Comparison of ENCODE assay signal across 1 cellular context in the genomic region with DNA sequence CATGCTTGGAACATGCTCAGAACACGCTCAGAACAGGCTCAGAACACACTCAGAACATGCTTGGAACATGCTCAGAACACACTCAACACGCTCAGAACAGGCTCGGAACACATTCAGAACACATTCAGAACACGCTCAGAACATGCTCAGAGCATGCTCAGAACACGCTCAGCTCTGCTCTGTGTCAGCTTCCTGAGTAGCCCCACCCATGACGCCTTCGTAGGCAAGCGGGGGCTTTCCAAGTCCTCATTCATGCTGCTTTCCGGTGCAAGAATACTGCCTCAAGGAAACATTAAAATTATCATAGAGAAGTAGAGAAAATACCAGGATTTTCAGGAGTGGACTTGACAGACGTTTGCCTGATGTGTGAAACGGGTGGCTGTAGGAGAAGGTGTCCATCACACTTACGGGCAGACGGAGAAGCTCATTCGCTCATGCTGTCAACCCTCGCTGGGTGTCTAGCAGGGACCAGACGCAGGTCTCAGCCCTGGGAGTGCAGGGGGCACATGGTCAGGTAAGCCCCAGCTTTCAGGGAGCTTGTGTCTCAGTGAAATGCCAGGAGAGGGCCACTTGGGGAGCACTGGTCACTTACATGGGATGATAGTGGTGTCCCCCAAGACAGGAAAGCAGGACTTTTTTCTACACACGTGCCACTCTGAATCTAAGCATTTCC.
TF ChIP-seq lines count a peak whose summit lies in the region.

No MANE protein-coding gene starts in this region.

TF ChIP-seq in H1, 55 proteins besides CTCF, POLR2A, EP300 and RAD21:
- no peak for TF ChIP-seq SUZ12 (IDR thresholded peaks at IDR 0.05; ENCODE audit: low read length)
- TF ChIP-seq EZH2 (IDR thresholded peaks at IDR 0.05; ENCODE audit: low read depth, low read length, severe bottlenecking): peak; percentile 3
- no peak for TF ChIP-seq CHD2 (IDR thresholded peaks at IDR 0.05; ENCODE audit: low read length)
